10 cellular contexts compared by ENCODE assay signal in the genomic region with DNA sequence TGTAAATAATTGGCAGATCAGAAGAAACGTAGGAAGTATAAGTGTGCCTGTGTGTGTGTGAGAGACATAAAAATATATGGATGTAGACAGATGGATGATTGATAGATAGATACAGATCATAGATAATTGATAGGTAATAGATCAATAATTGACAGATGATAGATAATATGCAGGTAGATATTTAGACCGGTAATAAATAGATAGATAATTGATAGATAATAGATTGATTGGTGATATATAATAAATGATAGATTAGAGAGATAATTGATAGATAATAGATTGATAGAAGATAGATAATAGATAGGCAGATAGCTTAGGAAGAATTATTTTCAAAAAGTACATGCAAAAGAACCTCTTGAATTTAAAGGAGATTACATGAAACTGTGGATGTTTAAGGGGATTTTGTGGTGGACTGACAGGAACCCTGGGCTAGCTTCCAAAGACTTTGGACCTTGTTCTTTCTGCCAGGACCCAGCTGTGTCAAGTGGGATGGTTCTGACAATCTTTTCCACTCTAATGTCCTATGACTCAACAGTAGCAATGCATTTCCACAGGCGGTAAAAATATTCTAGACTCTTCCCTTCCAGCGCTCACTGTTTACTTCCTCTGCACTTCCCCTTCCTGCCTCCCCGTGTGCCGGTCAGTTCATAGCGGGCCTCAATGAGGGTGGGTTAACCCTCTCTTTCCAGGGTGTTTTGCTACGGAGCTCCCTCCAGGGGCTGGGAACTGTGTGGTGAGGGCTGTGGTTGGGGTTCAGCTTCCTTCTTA. TPM values are rescaled to one million over a fixed set of nuclear protein-coding genes. Genes with fewer than 3 reads are reported as not detected.
DNase-seq lines count a peak whose midpoint lies in the region; ATAC-seq and TF ChIP-seq lines count a peak whose summit lies in the region.
"Had no signal": no experiment of that assay in that cellular context is flagged by ENCODE, and none has a peak within 500 bp of the region (broad histone marks: within the 10 kb centered on the region; RNA-seq: fewer than 3 reads in every experiment).

No MANE protein-coding gene starts in this region.

- TF ChIP-seq POLR2A in ovary (IDR thresholded peaks at IDR 0.05) = no peak

- H3K9ac ChIP-seq in neuronal stem cell (ENCODE audit: low read depth, low read length, poor library complexity) = no peak overlapping the region

- no peak overlapping the region for H2BK120ac ChIP-seq in neuronal stem cell (ENCODE audit: low read depth, low read length)

- H3K27ac ChIP-seq in neuronal stem cell (replicated peaks; ENCODE audit: low read length) (no peak overlapping the region), ovary (no peak overlapping the region)

- H3K23ac ChIP-seq in neuronal stem cell (ENCODE audit: low read depth, low read length, poor library complexity) = no peak overlapping the region

- whole genome bisulfite sequencing in neuronal stem cell (ENCODE audit: extremely low coverage in 2 of 2, insufficient read length in 2 of 2, insufficient replicate concordance in 1 of 2), 2 donors = 100% methylated on average over 1 of the region's 8 CpGs
- 39 to 54% (median 40%) methylated on average over 8 of the region's 8 CpGs for WGBS in ovary, 3 donors

- TF ChIP-seq CTCF in ovary (IDR thresholded peaks at IDR 0.05) = no peak

- DNase-seq in CD1c-positive myeloid dendritic cell (ENCODE audit: extremely low spot score) = peak; percentile 30
- peak; percentile 41 for DNase-seq in M059J (ENCODE audit: low read depth)
- peak; percentile 49 for DNase-seq in fibroblast of peridontal ligament (ENCODE audit: extremely low read depth)
- DNase-seq in neuronal stem cell (ENCODE audit: low spot score) = no peak
- DNase-seq in ovary = no peak
- DNase-seq in D341Med (ENCODE audit: low spot score) = no peak
- DNase-seq: activated effector memory CD4-positive, alpha-beta T cell treated with Interleukin-2 at 50 U/mL for 16 hours; DMS53 had no signal

- H4K8ac ChIP-seq in neuronal stem cell (ENCODE audit: low read depth, low read length) = no peak overlapping the region

- no peak overlapping the region for H3K4me2 ChIP-seq in neuronal stem cell (ENCODE audit: insufficient read depth, low read length, poor library complexity, severe bottlenecking)

- H3K4ac ChIP-seq in neuronal stem cell (ENCODE audit: low read length) = no peak overlapping the region

- ATAC-seq in GM21515 (IDR thresholded peaks at IDR 0.05; ENCODE audit: unreplicated experiment) (no peak), HG03378 (IDR thresholded peaks at IDR 0.05; ENCODE audit: unreplicated experiment) (no peak)

- no peak overlapping the region for H3K14ac ChIP-seq in neuronal stem cell (ENCODE audit: low read length)

- H3K4me3 ChIP-seq in neuronal stem cell (ENCODE audit: low read length in 2 of 2) (no peak overlapping the region), ovary (no peak overlapping the region)

- H2BK12ac ChIP-seq in neuronal stem cell (ENCODE audit: low read length) = no peak overlapping the region

- intact Hi-C loops in ovary (cut with DNase I) = no loop called here

- H3K18ac ChIP-seq in neuronal stem cell (ENCODE audit: low read length) = no peak overlapping the region

- H2AK5ac ChIP-seq in neuronal stem cell (ENCODE audit: low read depth, low read length) = no peak overlapping the region

- H2AFZ ChIP-seq in neuronal stem cell (ENCODE audit: low read length) = peak overlapping the region; percentile 45

- H3K4me1 ChIP-seq in neuronal stem cell (ENCODE audit: control insufficient read depth in 2 of 2, insufficient read depth in 1 of 2, low read depth in 1 of 2, low read length in 2 of 2) (peaks cover 1 to 7% of the 10 kb centered on the region in 2 donors), ovary (ENCODE audit: insufficient read depth) (no peaks in the 10 kb centered on the region)

- no peaks in the 10 kb centered on the region for H3K79me1 ChIP-seq in neuronal stem cell (ENCODE audit: low read depth, low read length)

- H3K9me3 ChIP-seq in neuronal stem cell (replicated peaks in 1 of 2; ENCODE audit: control insufficient read depth in 2 of 2, insufficient read depth in 1 of 2, low read depth in 1 of 2, low read length in 2 of 2) (no peaks in the 10 kb centered on the region), ovary (no peaks in the 10 kb centered on the region)

- no peak overlapping the region for H2BK5ac ChIP-seq in neuronal stem cell (ENCODE audit: low read length)

- TF ChIP-seq EP300 in ovary (IDR thresholded peaks at IDR 0.05) = no peak

- no peak overlapping the region for H2BK15ac ChIP-seq in neuronal stem cell (ENCODE audit: low read length)

- H4K91ac ChIP-seq in neuronal stem cell (ENCODE audit: low read depth, low read length, poor library complexity) = no peak overlapping the region

- H3K36me3 ChIP-seq in neuronal stem cell (replicated peaks in 1 of 2; ENCODE audit: control insufficient read depth in 2 of 2, insufficient read depth in 2 of 2, low read length in 2 of 2) = no peaks in the 10 kb centered on the region
- H3K36me3 ChIP-seq in ovary = no peaks in the 10 kb centered on the region

- no peaks in the 10 kb centered on the region for H3K27me3 ChIP-seq in neuronal stem cell (ENCODE audit: control insufficient read depth in 3 of 3, insufficient read depth in 3 of 3, low read depth in 1 of 3, low read length in 3 of 3)
- no peaks in the 10 kb centered on the region for H3K27me3 ChIP-seq in ovary

RNA-seq across cellular contexts. Expression of a gene that starts 39.4 kb away (rescaled TPM):
- 0.22 and 1.5 TPM in 2 replicates for total RNA-seq in M059J (2014; rRNA removed; shearing (Covaris generic))
- 0.07 TPM for polyA plus RNA-seq in neuronal stem cell (2013, experiment 1 of 2)
- not detected for polyA plus RNA-seq in neuronal stem cell (2013, experiment 2 of 2)
- 1 to 10 TPM in 1 of 7 donors, under 1 TPM in 5, not detected in 1; 0.20 to 1.1 (median 0.35) TPM for total RNA-seq in ovary
- under 1 TPM; 0.31 to 0.63 TPM for polyA plus RNA-seq in ovary

Comparison
In these comparisons a context has a peak if more than half of its experiments do, and no peak if none do; other contexts are left out.
1. DNase-seq: peak in CD1c-positive myeloid dendritic cell (single experiment), M059J (single experiment) and fibroblast of peridontal ligament (single experiment); none in neuronal stem cell (single experiment), ovary (0 of 5) and D341Med (single experiment).